ENCODE assay signal across 8 cellular contexts in the genomic region with DNA sequence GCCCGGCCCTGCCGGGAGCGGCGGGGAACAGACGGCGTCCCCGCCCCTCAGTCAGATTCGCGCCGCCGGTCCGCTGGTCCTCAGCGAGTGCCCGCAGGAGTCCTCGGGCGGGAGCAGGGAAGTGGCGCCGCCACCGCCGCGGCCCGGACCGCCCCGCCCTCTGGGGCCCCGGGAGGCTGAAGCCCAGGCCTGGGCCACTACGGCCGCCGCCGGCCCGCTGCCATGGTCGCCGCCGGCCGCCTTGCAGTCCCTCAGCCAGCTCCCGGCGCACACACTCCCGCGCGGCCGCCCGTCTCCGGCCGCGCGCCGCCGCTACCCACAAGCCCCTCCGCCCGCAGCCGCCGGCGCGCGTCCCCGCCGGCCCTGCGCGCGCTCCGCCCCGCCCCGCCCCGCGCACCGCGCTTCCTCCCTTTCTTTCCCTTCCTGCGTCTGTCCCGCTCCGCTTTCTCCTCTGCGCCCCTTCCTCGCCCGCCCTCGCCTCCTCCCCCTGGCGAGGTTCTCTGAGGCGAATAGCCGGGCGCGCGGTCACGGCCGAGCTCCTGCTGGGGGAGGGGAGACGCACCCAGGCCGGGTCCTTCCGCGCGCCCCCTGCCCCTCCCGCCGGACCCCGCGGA. TPM values are rescaled to one million over a fixed set of nuclear protein-coding genes. Genes with fewer than 3 reads are reported as not detected.
DNase-seq lines count a peak whose midpoint lies in the region; ATAC-seq and TF ChIP-seq lines count a peak whose summit lies in the region.

A gene (minus strand): TSS at position 295 of the 614 bp plus-strand sequence. CDS start 500 bp downstream, outside the sequence.

- no peak for TF ChIP-seq CTCF in mesothelial cell of epicardium (IDR thresholded peaks at IDR 0.05; ENCODE audit: unreplicated experiment)

- ATAC-seq in GM19452 (IDR thresholded peaks at IDR 0.05; ENCODE audit: unreplicated experiment), result peak; percentile 61

- H3K36me3 ChIP-seq in CD4-positive, alpha-beta memory T cell (ENCODE audit: insufficient read depth, low read length), result no peaks in the 10 kb centered on the region

- H3K27ac ChIP-seq in CD4-positive, alpha-beta memory T cell (ENCODE audit: low read depth, low read length), result peak within 1 kb of the TSS; percentile 53

- H3K9me3 Mint-ChIP-seq in CD4-positive, alpha-beta memory T cell, result no peaks in the 10 kb centered on the region
- H3K9me3 Mint-ChIP-seq in mesothelial cell of epicardium, result no peaks in the 10 kb centered on the region

- no peaks in the 10 kb centered on the region for H3K27me3 Mint-ChIP-seq in CD4-positive, alpha-beta memory T cell
- H3K27me3 Mint-ChIP-seq in mesothelial cell of epicardium (ENCODE audit: low read depth), result no peaks in the 10 kb centered on the region

- peaks cover 0 to 11% of the 10 kb centered on the region in 2 donors for H3K36me3 Mint-ChIP-seq in CD4-positive, alpha-beta memory T cell
- no peaks in the 10 kb centered on the region for H3K36me3 Mint-ChIP-seq in mesothelial cell of epicardium

- intact Hi-C loops in CD4-positive, alpha-beta memory T cell (cut with micrococcal nuclease), result loop anchor here (1.0 to 10.0 kb wide), 4 partner anchors 189 to 1392 kb away; a partner anchor contains a TSS

- POLR2A ChIA-PET in CD4-positive, alpha-beta memory T cell (lab: Charles Lee; ENCODE audit: partially characterized antibody), result interaction anchor here (0.6 to 3.0 kb wide), 11 partner anchors 9 to 1317 kb away, joined by 3 to 24 read pairs (median 7); a partner anchor contains a TSS

- H3K27ac Mint-ChIP-seq in CD4-positive, alpha-beta memory T cell, result peak within 1 kb of the TSS; percentile 83 to 97 (median 95)
- H3K27ac Mint-ChIP-seq in mesothelial cell of epicardium, result peak within 1 kb of the TSS; percentile 100

- H3K27me3 ChIP-seq in CD4-positive, alpha-beta memory T cell (ENCODE audit: insufficient read depth, low read length), result no peaks in the 10 kb centered on the region

- CTCF ChIA-PET in CD4-positive, alpha-beta memory T cell (lab: Charles Lee; ENCODE audit: partially characterized antibody), result interaction anchor here (2.4 kb wide), 1 partner anchor 212 kb away, joined by 9 read pairs; a partner anchor contains a TSS

- H3K9me3 ChIP-seq in CD4-positive, alpha-beta memory T cell (ENCODE audit: control insufficient read depth in 1 of 2, low read length in 2 of 2), result no peaks in the 10 kb centered on the region

- DNase-seq in CD4-positive, alpha-beta memory T cell, result peak; percentile 53 to 66 (median 62)
- DNase-seq in HK-2 (ENCODE audit: unreplicated experiment), result peak; percentile 88
- peak; percentile 77 for DNase-seq in NOMO-1 treated with DMSO at 0.1 percent for 48 hours (lab: John Stamatoyannopoulos, UW; ENCODE audit: unreplicated experiment)
- peak; percentile 65 for DNase-seq in activated CD8-positive, alpha-beta memory T cell treated with anti-CD3 and anti-CD28 coated beads, Interleukin-2, amount 50 U/mL, for 4 hours
- peak; percentile 85 to 89 for DNase-seq in mesothelial cell of epicardium (ENCODE audit: low spot score in 2 of 2, unreplicated experiment in 2 of 2)
- DNase-seq in stimulated activated CD8-positive, alpha-beta memory T cell treated with anti-CD3 and anti-CD28 coated beads, Interleukin-2, amount 100 ng/mL, for 1 hour (ENCODE audit: low read depth in 2 of 2), result peak; percentile 34 to 38

- peaks cover 40% of the 10 kb centered on the region for H3K4me1 ChIP-seq in CD4-positive, alpha-beta memory T cell (ENCODE audit: insufficient read depth, low read length)

- H3K4me3 Mint-ChIP-seq in CD4-positive, alpha-beta memory T cell, result peak within 1 kb of the TSS; percentile 94 to 100 (median 98)
- peak within 1 kb of the TSS; percentile 98 for H3K4me3 Mint-ChIP-seq in mesothelial cell of epicardium

- H3K4me3 ChIP-seq in CD4-positive, alpha-beta memory T cell (ENCODE audit: low read length in 2 of 2), result peak within 1 kb of the TSS; percentile 81 to 94

- in situ Hi-C loops in endometrial microvascular endothelial cells (cut with HindIII; ENCODE audit: inconsistent ontology term, low pct_unique_long_range_greater_than_20kb, low sequenced_read_pairs), result no loop called here

- H3K4me1 Mint-ChIP-seq in CD4-positive, alpha-beta memory T cell, result peaks cover 25 to 45% (median 27%) of the 10 kb centered on the region in 4 donors
- H3K4me1 Mint-ChIP-seq in mesothelial cell of epicardium, result peaks cover 39% of the 10 kb centered on the region

RNA-seq across cellular contexts. Expression of the gene that starts here (rescaled TPM):
- 10 to 100 TPM; 24.3 to 26.7 TPM for total RNA-seq in CD4-positive, alpha-beta memory T cell
- 10 to 100 TPM in 1 of 2 donors, 1 to 10 TPM in 1; 4.0 to 18.8 TPM for polyA plus RNA-seq in CD4-positive, alpha-beta memory T cell
- total RNA-seq in endometrial microvascular endothelial cells (ENCODE audit: inconsistent ontology term), result 39.5 TPM
- 37.5 to 46.3 TPM (median 45.4 TPM) in 3 replicates for total RNA-seq in mesothelial cell of epicardium

Comparison
In these comparisons a context has a peak if more than half of its experiments do, and no peak if none do; other contexts are left out.
1. Peak in every context shown above with its lines: DNase-seq, ATAC-seq, H3K4me3 ChIP-seq and H3K27ac ChIP-seq.
2. DNase-seq: peak in every context shown above with its lines; median percentile 88 in HK-2; 87 in mesothelial cell of epicardium; 77 in NOMO-1 treated with DMSO at 0.1 percent for 48 hours; 65 in activated CD8-positive, alpha-beta memory T cell treated with anti-CD3 and anti-CD28 coated beads, Interleukin-2, amount 50 U/mL, for 4 hours; 62 in CD4-positive, alpha-beta memory T cell; 36 in stimulated activated CD8-positive, alpha-beta memory T cell treated with anti-CD3 and anti-CD28 coated beads, Interleukin-2, amount 100 ng/mL, for 1 hour.